ENCODE assay signal across 1 cellular context in genomic region chr3:191292243-191292642, GRCh38.
TF ChIP-seq lines count a peak whose summit lies in the region.

No MANE protein-coding gene starts in this region.

TF ChIP-seq in GM12878, 131 proteins besides CTCF, POLR2A, EP300 and RAD21 (continued from another document):
- TF ChIP-seq, protein P1, sequence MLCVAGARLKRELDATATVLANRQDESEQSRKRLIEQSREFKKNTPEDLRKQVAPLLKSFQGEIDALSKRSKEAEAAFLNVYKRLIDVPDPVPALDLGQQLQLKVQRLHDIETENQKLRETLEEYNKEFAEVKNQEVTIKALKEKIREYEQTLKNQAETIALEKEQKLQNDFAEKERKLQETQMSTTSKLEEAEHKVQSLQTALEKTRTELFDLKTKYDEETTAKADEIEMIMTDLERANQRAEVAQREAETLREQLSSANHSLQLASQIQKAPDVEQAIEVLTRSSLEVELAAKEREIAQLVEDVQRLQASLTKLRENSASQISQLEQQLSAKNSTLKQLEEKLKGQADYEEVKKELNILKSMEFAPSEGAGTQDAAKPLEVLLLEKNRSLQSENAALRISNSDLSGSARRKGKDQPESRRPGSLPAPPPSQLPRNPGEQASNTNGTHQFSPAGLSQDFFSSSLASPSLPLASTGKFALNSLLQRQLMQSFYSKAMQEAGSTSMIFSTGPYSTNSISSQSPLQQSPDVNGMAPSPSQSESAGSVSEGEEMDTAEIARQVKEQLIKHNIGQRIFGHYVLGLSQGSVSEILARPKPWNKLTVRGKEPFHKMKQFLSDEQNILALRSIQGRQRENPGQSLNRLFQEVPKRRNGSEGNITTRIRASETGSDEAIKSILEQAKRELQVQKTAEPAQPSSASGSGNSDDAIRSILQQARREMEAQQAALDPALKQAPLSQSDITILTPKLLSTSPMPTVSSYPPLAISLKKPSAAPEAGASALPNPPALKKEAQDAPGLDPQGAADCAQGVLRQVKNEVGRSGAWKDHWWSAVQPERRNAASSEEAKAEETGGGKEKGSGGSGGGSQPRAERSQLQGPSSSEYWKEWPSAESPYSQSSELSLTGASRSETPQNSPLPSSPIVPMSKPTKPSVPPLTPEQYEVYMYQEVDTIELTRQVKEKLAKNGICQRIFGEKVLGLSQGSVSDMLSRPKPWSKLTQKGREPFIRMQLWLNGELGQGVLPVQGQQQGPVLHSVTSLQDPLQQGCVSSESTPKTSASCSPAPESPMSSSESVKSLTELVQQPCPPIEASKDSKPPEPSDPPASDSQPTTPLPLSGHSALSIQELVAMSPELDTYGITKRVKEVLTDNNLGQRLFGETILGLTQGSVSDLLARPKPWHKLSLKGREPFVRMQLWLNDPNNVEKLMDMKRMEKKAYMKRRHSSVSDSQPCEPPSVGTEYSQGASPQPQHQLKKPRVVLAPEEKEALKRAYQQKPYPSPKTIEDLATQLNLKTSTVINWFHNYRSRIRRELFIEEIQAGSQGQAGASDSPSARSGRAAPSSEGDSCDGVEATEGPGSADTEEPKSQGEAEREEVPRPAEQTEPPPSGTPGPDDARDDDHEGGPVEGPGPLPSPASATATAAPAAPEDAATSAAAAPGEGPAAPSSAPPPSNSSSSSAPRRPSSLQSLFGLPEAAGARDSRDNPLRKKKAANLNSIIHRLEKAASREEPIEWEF (IDR thresholded peaks at IDR 0.05; ENCODE audit: insufficient replicate concordance, low read depth, low read length) = peak; percentile 57
- TF ChIP-seq RUNX3 (IDR thresholded peaks at IDR 0.05; ENCODE audit: low read length) = no peak
- TF ChIP-seq WRNIP1 (IDR thresholded peaks at IDR 0.05; ENCODE audit: borderline replicate concordance, low read depth, low read length) = no peak
- no peak for TF ChIP-seq RELB (IDR thresholded peaks at IDR 0.05; ENCODE audit: low read depth)
- TF ChIP-seq KAT2A (conservative IDR thresholded peaks at IDR 0.05; ENCODE audit: control insufficient read depth, low read depth, low read length) = no peak
- no peak for TF ChIP-seq ZNF217 (IDR thresholded peaks at IDR 0.05)
- no peak for TF ChIP-seq NR2C2 (IDR thresholded peaks at IDR 0.05; ENCODE audit: borderline replicate concordance, control insufficient read depth, insufficient read length, low read depth)
